13 cellular contexts compared by ENCODE assay signal in genomic region chr2:217064234-217065103, GRCh38.
DNase-seq lines count a peak whose midpoint lies in the region; ATAC-seq, FAIRE-seq and TF ChIP-seq lines count a peak whose summit lies in the region.
"Had no signal": no experiment of that assay in that cellular context is flagged by ENCODE, and none has a peak within 500 bp of the region (broad histone marks: within the 10 kb centered on the region; RNA-seq: fewer than 3 reads in every experiment).

No MANE protein-coding gene starts in this region.

- H3K4me1 Mint-ChIP-seq in CD14-positive monocyte: peaks cover 26% of the 10 kb centered on the region

- no peak overlapping the region for H4K91ac ChIP-seq in H1 (replicated peaks; ENCODE audit: insufficient read length, low read length)

- intact Hi-C loops in upper lobe of right lung (cut with DNase I): no loop called here
- intact Hi-C loops in CD14-positive monocyte (cut with micrococcal nuclease): no loop called here

- H2BK5ac ChIP-seq in H1 (ENCODE audit: low read depth, low read length): peak overlapping the region; percentile 44; the same call in 1 of the 2 replicates

- H3K4me3 Mint-ChIP-seq in CD14-positive monocyte: peak overlapping the region in 1 of 2 donors; percentile 35
- H3K4me3 Mint-ChIP-seq: activated T-cell treated with anti-CD3 and anti-CD28 coated beads, Interleukin-2, amount 50 U/mL, for 72 hours had no signal

- H3K23ac ChIP-seq in H1 (ENCODE audit: insufficient read length): no peak overlapping the region

- no peak for TF ChIP-seq RAD21 in H1 (IDR thresholded peaks at IDR 0.05 in 1 of 2, conservative IDR thresholded peaks at IDR 0.05 in 1 of 2; ENCODE audit: low read depth in 2 of 2, low read length in 2 of 2)

- no peaks in the 10 kb centered on the region for H3K79me2 ChIP-seq in H1 (ENCODE audit: control insufficient read depth in 1 of 2, insufficient read depth in 2 of 2, low read length in 2 of 2)

- no peak overlapping the region for H2BK120ac ChIP-seq in H1 (replicated peaks; ENCODE audit: low read depth, low read length)

- H3K14ac ChIP-seq in H1 (ENCODE audit: insufficient read length): no peak overlapping the region

- H3K36me3 Mint-ChIP-seq in CD14-positive monocyte: no peaks in the 10 kb centered on the region

- peaks cover 0 to 8% of the 10 kb centered on the region in 2 experiments for H4K20me1 ChIP-seq in H1 (replicated peaks in 1 of 2; ENCODE audit: control insufficient read depth in 1 of 2, insufficient read depth in 2 of 2, low read length in 2 of 2)

- DNase-seq in SIG-M5 treated with dmso at 0.1 percent for 504 hours (lab: John Stamatoyannopoulos, UW; ENCODE audit: unreplicated experiment) (peak; percentile 51), SIG-M5 (lab: John Stamatoyannopoulos, UW) (no peak), H1 (ENCODE audit: low read depth in 1 of 2, low spot score in 2 of 2) (peak in 1 of 2 experiments; percentile 13), upper lobe of right lung (no peak), CD14-positive monocyte (ENCODE audit: low spot score) (no peak), NCI-H2196 (lab: John Stamatoyannopoulos, UW; ENCODE audit: unreplicated experiment) (no peak)
- DNase-seq in activated CD4-positive, CD25-positive, alpha-beta regulatory T cell treated with anti-CD3 and anti-CD28 coated beads, Interleukin-2, amount 50 U/mL, for 72 hours: no peak
- DNase-seq: 8988T; activated T-cell treated with anti-CD3 and anti-CD28 coated beads, Interleukin-2, amount 50 U/mL, for 72 hours; mucosa of descending colon; NCI-H187 treated with DMSO at 0.1 percent for 48 hours; T-helper 1 cell had no signal

- peak overlapping the region; percentile 40; the same call in 1 of the 2 replicates for H2BK15ac ChIP-seq in H1 (ENCODE audit: low read length)

- 0 out of 4 replicates have a peak, but pooled peaks cover 0 to 8% of the 10 kb centered on the region in 2 experiments for H3K9me3 ChIP-seq in H1 (ENCODE audit: insufficient read depth in 2 of 2, low read depth in 1 of 2, low read length in 1 of 2)
- peaks cover 13% of the 10 kb centered on the region for H3K9me3 ChIP-seq in mesodermal cell (ENCODE audit: control insufficient read depth, low read length)
- no peaks in the 10 kb centered on the region for H3K9me3 ChIP-seq in upper lobe of right lung
- H3K9me3 ChIP-seq: mucosa of descending colon had no signal

- H3K4ac ChIP-seq in H1 (replicated peaks; ENCODE audit: insufficient read length, low read depth, low read length): no peak overlapping the region

- peak overlapping the region in 3 of 7 donors; percentile 33 to 78 (median 59) for H3K27ac Mint-ChIP-seq in CD14-positive monocyte
- H3K27ac Mint-ChIP-seq: activated T-cell treated with anti-CD3 and anti-CD28 coated beads, Interleukin-2, amount 50 U/mL, for 72 hours had no signal

- FAIRE-seq in H1 (lab: Jason Lieb, UNC): no peak

- no peak overlapping the region; the same call in 1 of the 2 replicates for H3K18ac ChIP-seq in H1 (ENCODE audit: extremely low read depth, low read length)

- POLR2A ChIA-PET in H1 (lab: Charles Lee; ENCODE audit: partially characterized antibody): interaction anchor here (0.6 to 1.5 kb wide), 4 partner anchors 17 to 430 kb away, joined by 3 read pairs; no protein-coding TSS in a partner anchor

- H3K4me3 ChIP-seq in H1 (ENCODE audit: extremely low read depth in 1 of 4, insufficient read depth in 2 of 4, low read depth in 3 of 4, low read length in 4 of 4) (no peak overlapping the region), mesodermal cell (ENCODE audit: extremely low read depth, insufficient read depth, low read length, poor library complexity, severe bottlenecking) (no peak overlapping the region), upper lobe of right lung (no peak overlapping the region)
- H3K4me3 ChIP-seq: mucosa of descending colon had no signal

- H3K4me2 ChIP-seq in H1 (ENCODE audit: insufficient read depth in 1 of 2, low read depth in 2 of 2, low read length in 2 of 2): peak overlapping the region; percentile 18 to 20; a peak in 2 of 4 replicates

- H4K5ac ChIP-seq in H1 (ENCODE audit: insufficient read length, low read depth, low read length): no peak overlapping the region

- no peak for TF ChIP-seq EP300 in H1 (IDR thresholded peaks at IDR 0.05; ENCODE audit: borderline replicate concordance in 1 of 2, low read depth in 2 of 2, low read length in 2 of 2)

- CTCF ChIA-PET in H1 (lab: Charles Lee; ENCODE audit: partially characterized antibody): interaction anchor here (1.0 to 6.3 kb wide), 8 partner anchors 9 to 649 kb away, joined by 4 to 32 read pairs (median 5); no protein-coding TSS in a partner anchor

- peaks cover 4% of the 10 kb centered on the region; the same call in 1 of the 2 replicates for H3K79me1 ChIP-seq in H1 (ENCODE audit: low read depth, low read length)

- H3K27ac ChIP-seq in H1 (ENCODE audit: low read depth, low read length) (no peak overlapping the region), mesodermal cell (ENCODE audit: low read depth, low read length, severe bottlenecking) (peak overlapping the region; percentile 52), upper lobe of right lung (no peak overlapping the region)

- H3K56ac ChIP-seq in H1 (replicated peaks; ENCODE audit: insufficient read length, low read depth, low read length): no peak overlapping the region

- WGBS in H1 (ENCODE audit: extremely low coverage in 1 of 2, insufficient coverage in 1 of 2, insufficient read length in 1 of 2, insufficient replicate concordance in 2 of 2, low coverage in 1 of 2, low lambda C conversion rate in 2 of 2, missing lambda C conversion rate in 1 of 2), 2 experiments: 59% methylated on average over 17 of the region's 17 CpGs; no CpG with 5 or more reads in 1 of the 2 experiments
- 54 to 55% methylated on average over 14 to 16 of the region's 17 CpGs for WGBS in mesodermal cell (ENCODE audit: insufficient coverage in 2 of 2), 2 experiments

- H4K8ac ChIP-seq in H1 (ENCODE audit: extremely low read depth, insufficient read depth, low read length): no peak overlapping the region; the same call in 1 of the 2 replicates

- H3K9ac ChIP-seq in H1 (replicated peaks in 1 of 4; ENCODE audit: extremely low read depth in 1 of 4, low read depth in 3 of 4, low read length in 3 of 4): no peak overlapping the region

- H3K9me3 Mint-ChIP-seq in CD14-positive monocyte: peaks cover 0 to 8% (median 3%) of the 10 kb centered on the region in 7 donors

- H3K36me3 ChIP-seq in H1 (ENCODE audit: control insufficient read depth in 2 of 4, insufficient read depth in 4 of 4, low read length in 3 of 4): no peaks in the 10 kb centered on the region; a peak in 2 of 8 replicates
- H3K36me3 ChIP-seq in mesodermal cell (ENCODE audit: control insufficient read depth, insufficient read depth, low read length): no peaks in the 10 kb centered on the region
- H3K36me3 ChIP-seq in upper lobe of right lung: no peaks in the 10 kb centered on the region

- H3K4me1 ChIP-seq in H1 (replicated peaks in 1 of 4; ENCODE audit: control insufficient read depth in 3 of 4, insufficient read depth in 4 of 4, low read length in 3 of 4) (peaks cover 2 to 10% (median 3%) of the 10 kb centered on the region in 4 experiments; a peak in 3 of 7 replicates), mesodermal cell (ENCODE audit: control insufficient read depth, insufficient read depth, low read length, poor library complexity, severe bottlenecking) (peaks cover 13% of the 10 kb centered on the region), upper lobe of right lung (no peaks in the 10 kb centered on the region)

- peak; percentile 60 for ATAC-seq in upper lobe of right lung
- ATAC-seq: activated T-cell treated with anti-CD3 and anti-CD28 coated beads, Interleukin-2, amount 50 U/mL, for 72 hours; mucosa of descending colon had no signal

- H3K27me3 ChIP-seq in H1 (replicated peaks in 1 of 4; ENCODE audit: control insufficient read depth in 3 of 4, extremely low read depth in 1 of 4, insufficient read depth in 3 of 4, low read length in 3 of 4) (no peaks in the 10 kb centered on the region), upper lobe of right lung (no peaks in the 10 kb centered on the region)

- H2BK12ac ChIP-seq in H1 (ENCODE audit: low read depth, low read length): peak overlapping the region; percentile 86; the same call in 1 of the 2 replicates

- TF ChIP-seq POLR2A in H1 (IDR thresholded peaks at IDR 0.05; ENCODE audit: control extremely low read depth in 1 of 2, low read depth in 2 of 2, low read length in 2 of 2): no peak

- H3K27me3 Mint-ChIP-seq in CD14-positive monocyte (ENCODE audit: low read depth in 3 of 3): peaks cover 8 to 16% (median 9%) of the 10 kb centered on the region in 3 donors

- no peak for TF ChIP-seq CTCF in H1 (IDR thresholded peaks at IDR 0.05; ENCODE audit: control extremely low read depth in 1 of 3, insufficient read depth in 1 of 3, low read depth in 1 of 3, low read length in 3 of 3)
- no peak for TF ChIP-seq CTCF in upper lobe of right lung (IDR thresholded peaks at IDR 0.05)
- TF ChIP-seq CTCF in CD14-positive monocyte (IDR thresholded peaks at IDR 0.05): no peak

- peaks cover 11% of the 10 kb centered on the region for H3K23me2 ChIP-seq in H1 (ENCODE audit: low read depth, low read length)

- no peak overlapping the region; the same call in 1 of the 2 replicates for H2AK5ac ChIP-seq in H1 (ENCODE audit: low read depth, low read length)

- H2AFZ ChIP-seq in H1 (ENCODE audit: low read length): peak overlapping the region; percentile 96

- no peak overlapping the region; the same call in 1 of the 2 replicates for H2BK20ac ChIP-seq in H1 (ENCODE audit: low read length)

TF ChIP-seq in H1, 55 proteins besides CTCF, POLR2A, EP300 and RAD21:
- TF ChIP-seq BACH1 (IDR thresholded peaks at IDR 0.05; ENCODE audit: low read length): no peak
- no peak for TF ChIP-seq TAF1 (IDR thresholded peaks at IDR 0.05; ENCODE audit: low read depth, low read length)
- no peak for TF ChIP-seq RXRA (IDR thresholded peaks at IDR 0.05; ENCODE audit: insufficient read depth, low read depth, low read length)
- TF ChIP-seq GABPA (IDR thresholded peaks at IDR 0.05; ENCODE audit: borderline replicate concordance, insufficient read depth, low read length): no peak
- TF ChIP-seq SUZ12 (IDR thresholded peaks at IDR 0.05; ENCODE audit: low read length): no peak
- no peak for TF ChIP-seq SRF (IDR thresholded peaks at IDR 0.05; ENCODE audit: low read depth, low read length)
- no peak for TF ChIP-seq GTF2F1 (IDR thresholded peaks at IDR 0.05; ENCODE audit: borderline replicate concordance, low read depth, low read length)
- no peak for TF ChIP-seq NANOG (IDR thresholded peaks at IDR 0.05; ENCODE audit: insufficient read depth, low read depth, low read length, poor library complexity, severe bottlenecking)
- no peak for TF ChIP-seq ZNF274 (IDR thresholded peaks at IDR 0.05; ENCODE audit: borderline replicate concordance, extremely low read depth, low read length)
- TF ChIP-seq NRF1 (IDR thresholded peaks at IDR 0.05; ENCODE audit: low read depth, low read length): no peak
- no peak for TF ChIP-seq CBX5 (IDR thresholded peaks at IDR 0.05; ENCODE audit: low read depth, low read length)
- no peak for TF ChIP-seq SIN3A (conservative IDR thresholded peaks at IDR 0.05 in 1 of 2, IDR thresholded peaks at IDR 0.05 in 1 of 2; ENCODE audit: low read depth in 1 of 2, low read length in 2 of 2)
- no peak for TF ChIP-seq CHD2 (IDR thresholded peaks at IDR 0.05; ENCODE audit: low read length)
- TF ChIP-seq RBBP5 (IDR thresholded peaks at IDR 0.05; ENCODE audit: borderline replicate concordance, low read depth, low read length): no peak
